ENCODE assay signal across 1 cellular context in the genomic region with DNA sequence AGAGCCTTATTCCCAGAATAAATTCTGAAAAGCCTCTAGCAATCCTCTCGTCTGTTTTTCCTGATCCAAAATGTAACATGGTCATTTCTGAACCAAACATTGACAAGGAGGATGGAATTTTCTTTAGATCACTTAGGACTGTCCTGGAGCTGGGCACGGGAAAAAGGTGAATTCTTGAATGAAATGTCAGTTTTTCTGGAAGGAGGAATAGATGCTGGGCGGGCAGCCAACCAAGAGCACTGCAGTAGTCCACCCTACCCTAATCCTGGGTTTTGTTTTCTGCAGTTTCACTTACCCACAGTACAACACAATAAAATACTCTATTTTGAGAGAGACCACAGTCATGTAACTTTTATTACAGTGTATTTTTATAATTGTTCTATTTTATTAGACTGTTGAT.
TF ChIP-seq lines count a peak whose summit lies in the region.

No MANE protein-coding gene starts in this region.

TF ChIP-seq in endothelial cell of umbilical vein, 7 proteins besides CTCF, POLR2A, EP300 and RAD21:
- TF ChIP-seq POLR2AphosphoS5 (IDR thresholded peaks at IDR 0.05; ENCODE audit: insufficient read depth, low read depth, low read length) (no peak), MYC (IDR thresholded peaks at IDR 0.05; ENCODE audit: low read depth, low read length) (no peak), FOS (IDR thresholded peaks at IDR 0.05; ENCODE audit: borderline replicate concordance, insufficient read depth, low read length) (no peak), JUN (IDR thresholded peaks at IDR 0.05; ENCODE audit: borderline replicate concordance, insufficient read depth, insufficient read length, low read depth) (no peak), GATA2 (IDR thresholded peaks at IDR 0.05; ENCODE audit: insufficient read depth, insufficient read length, low read depth, low read length) (no peak), EZH2 (IDR thresholded peaks at IDR 0.05; ENCODE audit: borderline replicate concordance, low read depth, low read length, severe bottlenecking) (no peak), MAX (IDR thresholded peaks at IDR 0.05; ENCODE audit: insufficient read depth, insufficient read length) (no peak)
